Comparison of ENCODE assay signal across 1 cellular context in the genomic region with DNA sequence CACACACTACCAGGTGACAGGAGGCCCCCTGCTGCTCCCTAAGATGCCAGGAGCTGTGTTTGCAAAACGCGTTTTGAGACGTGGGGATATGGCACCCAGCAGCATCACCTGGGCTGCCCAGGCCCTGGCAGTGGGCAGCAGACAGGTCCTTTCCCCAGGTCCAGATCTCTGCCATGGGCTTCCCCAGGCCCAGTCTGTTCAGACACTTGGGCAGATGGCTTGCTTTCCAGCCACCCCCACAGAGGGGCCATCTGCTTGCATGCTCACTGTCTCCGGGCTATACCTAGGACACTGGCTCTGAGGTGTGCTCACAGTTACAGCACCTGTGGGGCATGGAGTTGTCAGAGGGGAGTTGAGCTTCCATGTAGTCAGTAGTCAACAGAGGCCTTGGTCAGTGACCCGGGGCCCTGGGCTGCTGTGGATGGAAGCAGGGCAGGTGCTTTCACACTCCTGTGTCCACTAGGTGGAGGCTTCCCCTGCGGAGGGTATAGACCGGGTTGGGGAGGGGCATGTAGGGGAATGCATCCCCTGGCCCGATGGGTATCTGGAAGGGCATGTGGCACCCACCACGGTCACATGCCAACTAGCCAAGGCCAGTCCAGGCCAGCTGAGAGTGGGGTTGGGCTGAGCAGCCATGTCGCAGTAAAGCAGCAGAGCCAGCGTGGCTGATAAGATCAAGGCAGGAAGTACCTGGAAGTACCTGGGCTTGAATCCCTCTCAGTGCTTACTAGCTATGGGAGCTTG.
TF ChIP-seq lines count a peak whose summit lies in the region.

No MANE protein-coding gene starts in this region.

TF ChIP-seq in GM23338, 12 proteins besides CTCF, POLR2A, EP300 and RAD21 (continued from another document):
- TF ChIP-seq, protein P1, sequence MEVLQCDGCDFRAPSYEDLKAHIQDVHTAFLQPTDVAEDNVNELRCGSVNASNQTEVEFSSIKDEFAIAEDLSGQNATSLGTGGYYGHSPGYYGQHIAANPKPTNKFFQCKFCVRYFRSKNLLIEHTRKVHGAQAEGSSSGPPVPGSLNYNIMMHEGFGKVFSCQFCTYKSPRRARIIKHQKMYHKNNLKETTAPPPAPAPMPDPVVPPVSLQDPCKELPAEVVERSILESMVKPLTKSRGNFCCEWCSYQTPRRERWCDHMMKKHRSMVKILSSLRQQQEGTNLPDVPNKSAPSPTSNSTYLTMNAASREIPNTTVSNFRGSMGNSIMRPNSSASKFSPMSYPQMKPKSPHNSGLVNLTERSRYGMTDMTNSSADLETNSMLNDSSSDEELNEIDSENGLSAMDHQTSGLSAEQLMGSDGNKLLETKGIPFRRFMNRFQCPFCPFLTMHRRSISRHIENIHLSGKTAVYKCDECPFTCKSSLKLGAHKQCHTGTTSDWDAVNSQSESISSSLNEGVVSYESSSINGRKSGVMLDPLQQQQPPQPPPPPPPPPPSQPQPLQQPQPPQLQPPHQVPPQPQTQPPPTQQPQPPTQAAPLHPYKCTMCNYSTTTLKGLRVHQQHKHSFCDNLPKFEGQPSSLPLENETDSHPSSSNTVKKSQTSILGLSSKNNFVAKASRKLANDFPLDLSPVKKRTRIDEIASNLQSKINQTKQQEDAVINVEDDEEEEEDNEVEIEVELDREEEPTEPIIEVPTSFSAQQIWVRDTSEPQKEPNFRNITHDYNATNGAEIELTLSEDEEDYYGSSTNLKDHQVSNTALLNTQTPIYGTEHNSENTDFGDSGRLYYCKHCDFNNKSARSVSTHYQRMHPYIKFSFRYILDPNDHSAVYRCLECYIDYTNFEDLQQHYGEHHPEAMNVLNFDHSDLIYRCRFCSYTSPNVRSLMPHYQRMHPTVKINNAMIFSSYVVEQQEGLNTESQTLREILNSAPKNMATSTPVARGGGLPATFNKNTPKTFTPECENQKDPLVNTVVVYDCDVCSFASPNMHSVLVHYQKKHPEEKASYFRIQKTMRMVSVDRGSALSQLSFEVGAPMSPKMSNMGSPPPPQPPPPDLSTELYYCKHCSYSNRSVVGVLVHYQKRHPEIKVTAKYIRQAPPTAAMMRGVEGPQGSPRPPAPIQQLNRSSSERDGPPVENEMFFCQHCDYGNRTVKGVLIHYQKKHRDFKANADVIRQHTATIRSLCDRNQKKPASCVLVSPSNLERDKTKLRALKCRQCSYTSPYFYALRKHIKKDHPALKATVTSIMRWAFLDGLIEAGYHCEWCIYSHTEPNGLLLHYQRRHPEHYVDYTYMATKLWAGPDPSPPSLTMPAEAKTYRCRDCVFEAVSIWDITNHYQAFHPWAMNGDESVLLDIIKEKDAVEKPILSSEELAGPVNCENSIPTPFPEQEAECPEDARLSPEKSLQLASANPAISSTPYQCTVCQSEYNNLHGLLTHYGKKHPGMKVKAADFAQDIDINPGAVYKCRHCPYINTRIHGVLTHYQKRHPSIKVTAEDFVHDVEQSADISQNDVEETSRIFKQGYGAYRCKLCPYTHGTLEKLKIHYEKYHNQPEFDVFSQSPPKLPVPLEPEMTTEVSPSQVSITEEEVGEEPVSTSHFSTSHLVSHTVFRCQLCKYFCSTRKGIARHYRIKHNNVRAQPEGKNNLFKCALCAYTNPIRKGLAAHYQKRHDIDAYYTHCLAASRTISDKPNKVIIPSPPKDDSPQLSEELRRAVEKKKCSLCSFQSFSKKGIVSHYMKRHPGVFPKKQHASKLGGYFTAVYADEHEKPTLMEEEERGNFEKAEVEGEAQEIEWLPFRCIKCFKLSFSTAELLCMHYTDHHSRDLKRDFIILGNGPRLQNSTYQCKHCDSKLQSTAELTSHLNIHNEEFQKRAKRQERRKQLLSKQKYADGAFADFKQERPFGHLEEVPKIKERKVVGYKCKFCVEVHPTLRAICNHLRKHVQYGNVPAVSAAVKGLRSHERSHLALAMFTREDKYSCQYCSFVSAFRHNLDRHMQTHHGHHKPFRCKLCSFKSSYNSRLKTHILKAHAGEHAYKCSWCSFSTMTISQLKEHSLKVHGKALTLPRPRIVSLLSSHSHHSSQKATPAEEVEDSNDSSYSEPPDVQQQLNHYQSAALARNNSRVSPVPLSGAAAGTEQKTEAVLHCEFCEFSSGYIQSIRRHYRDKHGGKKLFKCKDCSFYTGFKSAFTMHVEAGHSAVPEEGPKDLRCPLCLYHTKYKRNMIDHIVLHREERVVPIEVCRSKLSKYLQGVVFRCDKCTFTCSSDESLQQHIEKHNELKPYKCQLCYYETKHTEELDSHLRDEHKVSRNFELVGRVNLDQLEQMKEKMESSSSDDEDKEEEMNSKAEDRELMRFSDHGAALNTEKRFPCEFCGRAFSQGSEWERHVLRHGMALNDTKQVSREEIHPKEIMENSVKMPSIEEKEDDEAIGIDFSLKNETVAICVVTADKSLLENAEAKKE (CRISPR knock-in tag; IDR thresholded peaks at IDR 0.05) = no peak
- TF ChIP-seq NANOG (IDR thresholded peaks at IDR 0.05; ENCODE audit: borderline replicate concordance) (no peak), EZH2 (IDR thresholded peaks at IDR 0.05; ENCODE audit: low read depth, unreplicated experiment) (no peak), POLR2AphosphoS5 (IDR thresholded peaks at IDR 0.05; ENCODE audit: low read depth) (no peak), EZH2phosphoT487 (IDR thresholded peaks at IDR 0.05; ENCODE audit: unreplicated experiment) (no peak), ZNF114 (CRISPR knock-in tag; IDR thresholded peaks at IDR 0.05) (no peak), STAT1 (IDR thresholded peaks at IDR 0.05; ENCODE audit: unreplicated experiment) (no peak), ZNF331 (CRISPR knock-in tag; IDR thresholded peaks at IDR 0.05; ENCODE audit: low read depth) (no peak), JUNB (IDR thresholded peaks at IDR 0.05; ENCODE audit: unreplicated experiment) (no peak)
- TF ChIP-seq, protein P2, sequence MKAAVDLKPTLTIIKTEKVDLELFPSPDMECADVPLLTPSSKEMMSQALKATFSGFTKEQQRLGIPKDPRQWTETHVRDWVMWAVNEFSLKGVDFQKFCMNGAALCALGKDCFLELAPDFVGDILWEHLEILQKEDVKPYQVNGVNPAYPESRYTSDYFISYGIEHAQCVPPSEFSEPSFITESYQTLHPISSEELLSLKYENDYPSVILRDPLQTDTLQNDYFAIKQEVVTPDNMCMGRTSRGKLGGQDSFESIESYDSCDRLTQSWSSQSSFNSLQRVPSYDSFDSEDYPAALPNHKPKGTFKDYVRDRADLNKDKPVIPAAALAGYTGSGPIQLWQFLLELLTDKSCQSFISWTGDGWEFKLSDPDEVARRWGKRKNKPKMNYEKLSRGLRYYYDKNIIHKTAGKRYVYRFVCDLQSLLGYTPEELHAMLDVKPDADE (IDR thresholded peaks at IDR 0.05) = no peak
- TF ChIP-seq, protein P3, sequence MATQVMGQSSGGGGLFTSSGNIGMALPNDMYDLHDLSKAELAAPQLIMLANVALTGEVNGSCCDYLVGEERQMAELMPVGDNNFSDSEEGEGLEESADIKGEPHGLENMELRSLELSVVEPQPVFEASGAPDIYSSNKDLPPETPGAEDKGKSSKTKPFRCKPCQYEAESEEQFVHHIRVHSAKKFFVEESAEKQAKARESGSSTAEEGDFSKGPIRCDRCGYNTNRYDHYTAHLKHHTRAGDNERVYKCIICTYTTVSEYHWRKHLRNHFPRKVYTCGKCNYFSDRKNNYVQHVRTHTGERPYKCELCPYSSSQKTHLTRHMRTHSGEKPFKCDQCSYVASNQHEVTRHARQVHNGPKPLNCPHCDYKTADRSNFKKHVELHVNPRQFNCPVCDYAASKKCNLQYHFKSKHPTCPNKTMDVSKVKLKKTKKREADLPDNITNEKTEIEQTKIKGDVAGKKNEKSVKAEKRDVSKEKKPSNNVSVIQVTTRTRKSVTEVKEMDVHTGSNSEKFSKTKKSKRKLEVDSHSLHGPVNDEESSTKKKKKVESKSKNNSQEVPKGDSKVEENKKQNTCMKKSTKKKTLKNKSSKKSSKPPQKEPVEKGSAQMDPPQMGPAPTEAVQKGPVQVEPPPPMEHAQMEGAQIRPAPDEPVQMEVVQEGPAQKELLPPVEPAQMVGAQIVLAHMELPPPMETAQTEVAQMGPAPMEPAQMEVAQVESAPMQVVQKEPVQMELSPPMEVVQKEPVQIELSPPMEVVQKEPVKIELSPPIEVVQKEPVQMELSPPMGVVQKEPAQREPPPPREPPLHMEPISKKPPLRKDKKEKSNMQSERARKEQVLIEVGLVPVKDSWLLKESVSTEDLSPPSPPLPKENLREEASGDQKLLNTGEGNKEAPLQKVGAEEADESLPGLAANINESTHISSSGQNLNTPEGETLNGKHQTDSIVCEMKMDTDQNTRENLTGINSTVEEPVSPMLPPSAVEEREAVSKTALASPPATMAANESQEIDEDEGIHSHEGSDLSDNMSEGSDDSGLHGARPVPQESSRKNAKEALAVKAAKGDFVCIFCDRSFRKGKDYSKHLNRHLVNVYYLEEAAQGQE (IDR thresholded peaks at IDR 0.05; ENCODE audit: unreplicated experiment) = no peak
